2 cellular contexts compared by ENCODE assay signal in the genomic region with DNA sequence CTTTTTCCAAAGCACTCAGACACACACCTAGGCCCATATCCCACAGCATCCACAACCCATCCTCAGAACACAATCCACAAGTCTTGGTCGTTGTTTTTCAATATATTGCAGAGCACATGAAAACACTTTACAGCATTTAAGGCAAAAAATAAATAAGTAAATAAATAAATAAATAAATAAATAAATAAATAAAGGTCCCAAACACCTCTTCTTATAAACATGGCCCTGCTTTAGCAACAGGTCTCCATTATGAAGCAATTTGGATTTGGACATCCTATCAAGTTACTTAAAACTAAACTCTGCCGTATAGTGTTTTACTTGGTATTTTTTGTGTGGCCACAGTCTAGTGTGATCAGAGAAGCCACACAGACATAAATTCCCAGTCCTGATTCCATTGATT.
TF ChIP-seq lines count a peak whose summit lies in the region.

No MANE protein-coding gene starts in this region.

TF ChIP-seq in A549, 52 proteins besides CTCF, POLR2A, EP300 and RAD21:
- TF ChIP-seq, protein P1, sequence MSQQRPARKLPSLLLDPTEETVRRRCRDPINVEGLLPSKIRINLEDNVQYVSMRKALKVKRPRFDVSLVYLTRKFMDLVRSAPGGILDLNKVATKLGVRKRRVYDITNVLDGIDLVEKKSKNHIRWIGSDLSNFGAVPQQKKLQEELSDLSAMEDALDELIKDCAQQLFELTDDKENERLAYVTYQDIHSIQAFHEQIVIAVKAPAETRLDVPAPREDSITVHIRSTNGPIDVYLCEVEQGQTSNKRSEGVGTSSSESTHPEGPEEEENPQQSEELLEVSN (IDR thresholded peaks at IDR 0.05; ENCODE audit: borderline replicate concordance, low read depth), result no peak
- TF ChIP-seq, protein P2, sequence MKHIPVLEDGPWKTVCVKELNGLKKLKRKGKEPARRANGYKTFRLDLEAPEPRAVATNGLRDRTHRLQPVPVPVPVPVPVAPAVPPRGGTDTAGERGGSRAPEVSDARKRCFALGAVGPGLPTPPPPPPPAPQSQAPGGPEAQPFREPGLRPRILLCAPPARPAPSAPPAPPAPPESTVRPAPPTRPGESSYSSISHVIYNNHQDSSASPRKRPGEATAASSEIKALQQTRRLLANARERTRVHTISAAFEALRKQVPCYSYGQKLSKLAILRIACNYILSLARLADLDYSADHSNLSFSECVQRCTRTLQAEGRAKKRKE (CRISPR knock-in tag; IDR thresholded peaks at IDR 0.05; ENCODE audit: low read depth), result no peak
- peak; percentile 83 for TF ChIP-seq ZC3H11A (IDR thresholded peaks at IDR 0.05)

TF ChIP-seq in HEK293, 187 proteins besides CTCF, POLR2A, EP300 and RAD21 (continues in another document):
- TF ChIP-seq ZNF114 (tag by site-specific recombination; IDR thresholded peaks at IDR 0.05), result no peak
- TF ChIP-seq ZBTB17 (tag by site-specific recombination; IDR thresholded peaks at IDR 0.05), result no peak
- TF ChIP-seq ZNF558 (tag by site-specific recombination; IDR thresholded peaks at IDR 0.05), result peak; percentile 59; the same call in 1 of the 2 replicates
- TF ChIP-seq MEIS1 (CRISPR knock-in tag; IDR thresholded peaks at IDR 0.05; ENCODE audit: borderline replicate concordance), result no peak
- TF ChIP-seq, protein P3, sequence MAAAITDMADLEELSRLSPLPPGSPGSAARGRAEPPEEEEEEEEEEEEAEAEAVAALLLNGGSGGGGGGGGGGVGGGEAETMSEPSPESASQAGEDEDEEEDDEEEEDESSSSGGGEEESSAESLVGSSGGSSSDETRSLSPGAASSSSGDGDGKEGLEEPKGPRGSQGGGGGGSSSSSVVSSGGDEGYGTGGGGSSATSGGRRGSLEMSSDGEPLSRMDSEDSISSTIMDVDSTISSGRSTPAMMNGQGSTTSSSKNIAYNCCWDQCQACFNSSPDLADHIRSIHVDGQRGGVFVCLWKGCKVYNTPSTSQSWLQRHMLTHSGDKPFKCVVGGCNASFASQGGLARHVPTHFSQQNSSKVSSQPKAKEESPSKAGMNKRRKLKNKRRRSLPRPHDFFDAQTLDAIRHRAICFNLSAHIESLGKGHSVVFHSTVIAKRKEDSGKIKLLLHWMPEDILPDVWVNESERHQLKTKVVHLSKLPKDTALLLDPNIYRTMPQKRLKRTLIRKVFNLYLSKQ (tag by site-specific recombination; IDR thresholded peaks at IDR 0.05; ENCODE audit: borderline replicate concordance), result no peak
- peak; percentile 70 for TF ChIP-seq ZNF426 (tag by site-specific recombination; IDR thresholded peaks at IDR 0.05)
- peak; percentile 51; the same call in 1 of the 2 replicates for TF ChIP-seq ZNF433 (tag by site-specific recombination; IDR thresholded peaks at IDR 0.05; ENCODE audit: low read depth)
- no peak for TF ChIP-seq BCL11B (tag by site-specific recombination; IDR thresholded peaks at IDR 0.05; ENCODE audit: low read depth)
- peak; percentile 30; the same call in 1 of the 2 replicates for TF ChIP-seq ZNF560 (tag by site-specific recombination; IDR thresholded peaks at IDR 0.05; ENCODE audit: borderline replicate concordance)
- peak; percentile 45 for TF ChIP-seq ZNF510 (tag by site-specific recombination; IDR thresholded peaks at IDR 0.05; ENCODE audit: insufficient replicate concordance)
- no peak for TF ChIP-seq ZNF311 (tag by site-specific recombination; IDR thresholded peaks at IDR 0.05; ENCODE audit: borderline replicate concordance)
- no peak for TF ChIP-seq FEZF1 (tag by site-specific recombination; IDR thresholded peaks at IDR 0.05)
- TF ChIP-seq REPIN1 (tag by site-specific recombination; IDR thresholded peaks at IDR 0.05; ENCODE audit: low read depth), result no peak
- TF ChIP-seq OSR2 (tag by site-specific recombination; IDR thresholded peaks at IDR 0.05), result no peak
- peak; percentile 54 for TF ChIP-seq ZNF623 (tag by site-specific recombination; IDR thresholded peaks at IDR 0.05)
- no peak for TF ChIP-seq ZNF302 (tag by site-specific recombination; IDR thresholded peaks at IDR 0.05; ENCODE audit: low read depth)
- TF ChIP-seq ZNF404 (tag by site-specific recombination; IDR thresholded peaks at IDR 0.05), result 0 out of 2 replicates have a peak, but pooled peaks have one; percentile 46
- peak; percentile 61 for TF ChIP-seq ZNF555 (tag by site-specific recombination; conservative IDR thresholded peaks at IDR 0.05)
- TF ChIP-seq SP2 (tag by site-specific recombination; IDR thresholded peaks at IDR 0.05), result no peak
- TF ChIP-seq, protein P4, sequence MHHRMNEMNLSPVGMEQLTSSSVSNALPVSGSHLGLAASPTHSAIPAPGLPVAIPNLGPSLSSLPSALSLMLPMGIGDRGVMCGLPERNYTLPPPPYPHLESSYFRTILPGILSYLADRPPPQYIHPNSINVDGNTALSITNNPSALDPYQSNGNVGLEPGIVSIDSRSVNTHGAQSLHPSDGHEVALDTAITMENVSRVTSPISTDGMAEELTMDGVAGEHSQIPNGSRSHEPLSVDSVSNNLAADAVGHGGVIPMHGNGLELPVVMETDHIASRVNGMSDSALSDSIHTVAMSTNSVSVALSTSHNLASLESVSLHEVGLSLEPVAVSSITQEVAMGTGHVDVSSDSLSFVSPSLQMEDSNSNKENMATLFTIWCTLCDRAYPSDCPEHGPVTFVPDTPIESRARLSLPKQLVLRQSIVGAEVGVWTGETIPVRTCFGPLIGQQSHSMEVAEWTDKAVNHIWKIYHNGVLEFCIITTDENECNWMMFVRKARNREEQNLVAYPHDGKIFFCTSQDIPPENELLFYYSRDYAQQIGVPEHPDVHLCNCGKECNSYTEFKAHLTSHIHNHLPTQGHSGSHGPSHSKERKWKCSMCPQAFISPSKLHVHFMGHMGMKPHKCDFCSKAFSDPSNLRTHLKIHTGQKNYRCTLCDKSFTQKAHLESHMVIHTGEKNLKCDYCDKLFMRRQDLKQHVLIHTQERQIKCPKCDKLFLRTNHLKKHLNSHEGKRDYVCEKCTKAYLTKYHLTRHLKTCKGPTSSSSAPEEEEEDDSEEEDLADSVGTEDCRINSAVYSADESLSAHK (tag by site-specific recombination; IDR thresholded peaks at IDR 0.05), result no peak
- TF ChIP-seq ZNF248 (tag by site-specific recombination; IDR thresholded peaks at IDR 0.05), result no peak
- TF ChIP-seq ZNF791 (tag by site-specific recombination; IDR thresholded peaks at IDR 0.05), result peak; percentile 50; the same call in 1 of the 2 replicates
- TF ChIP-seq ZNF600 (tag by site-specific recombination; IDR thresholded peaks at IDR 0.05), result no peak
- no peak for TF ChIP-seq ZNF707 (tag by site-specific recombination; IDR thresholded peaks at IDR 0.05)
- peak; percentile 43; the same call in 1 of the 2 replicates for TF ChIP-seq ZBTB8A (tag by site-specific recombination; IDR thresholded peaks at IDR 0.05)
- peak; percentile 51; the same call in 1 of the 2 replicates for TF ChIP-seq ZXDB (tag by site-specific recombination; IDR thresholded peaks at IDR 0.05)
- no peak for TF ChIP-seq GLIS2 (tag by site-specific recombination; IDR thresholded peaks at IDR 0.05)
- TF ChIP-seq ZNF184 (tag by site-specific recombination; IDR thresholded peaks at IDR 0.05), result no peak
- TF ChIP-seq ZNF133 (tag by site-specific recombination; IDR thresholded peaks at IDR 0.05), result no peak
- TF ChIP-seq, protein P5, sequence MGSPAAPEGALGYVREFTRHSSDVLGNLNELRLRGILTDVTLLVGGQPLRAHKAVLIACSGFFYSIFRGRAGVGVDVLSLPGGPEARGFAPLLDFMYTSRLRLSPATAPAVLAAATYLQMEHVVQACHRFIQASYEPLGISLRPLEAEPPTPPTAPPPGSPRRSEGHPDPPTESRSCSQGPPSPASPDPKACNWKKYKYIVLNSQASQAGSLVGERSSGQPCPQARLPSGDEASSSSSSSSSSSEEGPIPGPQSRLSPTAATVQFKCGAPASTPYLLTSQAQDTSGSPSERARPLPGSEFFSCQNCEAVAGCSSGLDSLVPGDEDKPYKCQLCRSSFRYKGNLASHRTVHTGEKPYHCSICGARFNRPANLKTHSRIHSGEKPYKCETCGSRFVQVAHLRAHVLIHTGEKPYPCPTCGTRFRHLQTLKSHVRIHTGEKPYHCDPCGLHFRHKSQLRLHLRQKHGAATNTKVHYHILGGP (tag by site-specific recombination; IDR thresholded peaks at IDR 0.05), result no peak
- TF ChIP-seq ZNF624 (tag by site-specific recombination; IDR thresholded peaks at IDR 0.05), result no peak
- TF ChIP-seq ZNF548 (tag by site-specific recombination; IDR thresholded peaks at IDR 0.05), result no peak
- no peak for TF ChIP-seq ZNF146 (tag by site-specific recombination; IDR thresholded peaks at IDR 0.05)
- TF ChIP-seq SP3 (tag by site-specific recombination; IDR thresholded peaks at IDR 0.05), result no peak
- no peak for TF ChIP-seq ZNF350 (tag by site-specific recombination; IDR thresholded peaks at IDR 0.05)
- no peak for TF ChIP-seq OVOL3 (tag by site-specific recombination; IDR thresholded peaks at IDR 0.05)
- TF ChIP-seq SCRT2 (tag by site-specific recombination; IDR thresholded peaks at IDR 0.05), result peak; percentile 58
- no peak for TF ChIP-seq ZFP3 (tag by site-specific recombination; IDR thresholded peaks at IDR 0.05; ENCODE audit: low read depth)
- TF ChIP-seq SALL2 (tag by site-specific recombination; IDR thresholded peaks at IDR 0.05; ENCODE audit: borderline replicate concordance), result no peak
- TF ChIP-seq ZNF2 (tag by site-specific recombination; IDR thresholded peaks at IDR 0.05), result no peak
- no peak for TF ChIP-seq KLF8 (tag by site-specific recombination; IDR thresholded peaks at IDR 0.05)
- TF ChIP-seq, protein P6, sequence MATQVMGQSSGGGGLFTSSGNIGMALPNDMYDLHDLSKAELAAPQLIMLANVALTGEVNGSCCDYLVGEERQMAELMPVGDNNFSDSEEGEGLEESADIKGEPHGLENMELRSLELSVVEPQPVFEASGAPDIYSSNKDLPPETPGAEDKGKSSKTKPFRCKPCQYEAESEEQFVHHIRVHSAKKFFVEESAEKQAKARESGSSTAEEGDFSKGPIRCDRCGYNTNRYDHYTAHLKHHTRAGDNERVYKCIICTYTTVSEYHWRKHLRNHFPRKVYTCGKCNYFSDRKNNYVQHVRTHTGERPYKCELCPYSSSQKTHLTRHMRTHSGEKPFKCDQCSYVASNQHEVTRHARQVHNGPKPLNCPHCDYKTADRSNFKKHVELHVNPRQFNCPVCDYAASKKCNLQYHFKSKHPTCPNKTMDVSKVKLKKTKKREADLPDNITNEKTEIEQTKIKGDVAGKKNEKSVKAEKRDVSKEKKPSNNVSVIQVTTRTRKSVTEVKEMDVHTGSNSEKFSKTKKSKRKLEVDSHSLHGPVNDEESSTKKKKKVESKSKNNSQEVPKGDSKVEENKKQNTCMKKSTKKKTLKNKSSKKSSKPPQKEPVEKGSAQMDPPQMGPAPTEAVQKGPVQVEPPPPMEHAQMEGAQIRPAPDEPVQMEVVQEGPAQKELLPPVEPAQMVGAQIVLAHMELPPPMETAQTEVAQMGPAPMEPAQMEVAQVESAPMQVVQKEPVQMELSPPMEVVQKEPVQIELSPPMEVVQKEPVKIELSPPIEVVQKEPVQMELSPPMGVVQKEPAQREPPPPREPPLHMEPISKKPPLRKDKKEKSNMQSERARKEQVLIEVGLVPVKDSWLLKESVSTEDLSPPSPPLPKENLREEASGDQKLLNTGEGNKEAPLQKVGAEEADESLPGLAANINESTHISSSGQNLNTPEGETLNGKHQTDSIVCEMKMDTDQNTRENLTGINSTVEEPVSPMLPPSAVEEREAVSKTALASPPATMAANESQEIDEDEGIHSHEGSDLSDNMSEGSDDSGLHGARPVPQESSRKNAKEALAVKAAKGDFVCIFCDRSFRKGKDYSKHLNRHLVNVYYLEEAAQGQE (tag by site-specific recombination; IDR thresholded peaks at IDR 0.05), result peak; percentile 64
- TF ChIP-seq ZNF596 (tag by site-specific recombination; IDR thresholded peaks at IDR 0.05), result no peak
- TF ChIP-seq, protein P7, sequence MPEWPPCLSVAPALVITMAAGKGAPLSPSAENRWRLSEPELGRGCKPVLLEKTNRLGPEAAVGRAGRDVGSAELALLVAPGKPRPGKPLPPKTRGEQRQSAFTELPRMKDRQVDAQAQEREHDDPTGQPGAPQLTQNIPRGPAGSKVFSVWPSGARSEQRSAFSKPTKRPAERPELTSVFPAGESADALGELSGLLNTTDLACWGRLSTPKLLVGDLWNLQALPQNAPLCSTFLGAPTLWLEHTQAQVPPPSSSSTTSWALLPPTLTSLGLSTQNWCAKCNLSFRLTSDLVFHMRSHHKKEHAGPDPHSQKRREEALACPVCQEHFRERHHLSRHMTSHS (tag by site-specific recombination; IDR thresholded peaks at IDR 0.05), result no peak
- TF ChIP-seq, protein P8, sequence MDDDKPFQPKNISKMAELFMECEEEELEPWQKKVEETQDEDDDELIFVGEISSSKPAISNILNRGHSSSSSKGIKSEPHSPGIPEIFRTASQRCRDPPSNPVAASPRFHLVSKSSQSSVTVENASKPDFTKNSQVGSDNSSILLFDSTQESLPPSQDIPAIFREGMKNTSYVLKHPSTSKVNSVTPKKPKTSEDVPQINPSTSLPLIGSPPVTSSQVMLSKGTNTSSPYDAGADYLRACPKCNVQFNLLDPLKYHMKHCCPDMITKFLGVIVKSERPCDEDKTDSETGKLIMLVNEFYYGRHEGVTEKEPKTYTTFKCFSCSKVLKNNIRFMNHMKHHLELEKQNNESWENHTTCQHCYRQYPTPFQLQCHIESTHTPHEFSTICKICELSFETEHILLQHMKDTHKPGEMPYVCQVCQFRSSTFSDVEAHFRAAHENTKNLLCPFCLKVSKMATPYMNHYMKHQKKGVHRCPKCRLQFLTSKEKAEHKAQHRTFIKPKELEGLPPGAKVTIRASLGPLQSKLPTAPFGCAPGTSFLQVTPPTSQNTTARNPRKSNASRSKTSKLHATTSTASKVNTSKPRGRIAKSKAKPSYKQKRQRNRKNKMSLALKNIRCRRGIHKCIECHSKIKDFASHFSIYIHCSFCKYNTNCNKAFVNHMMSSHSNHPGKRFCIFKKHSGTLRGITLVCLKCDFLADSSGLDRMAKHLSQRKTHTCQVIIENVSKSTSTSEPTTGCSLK (tag by site-specific recombination; IDR thresholded peaks at IDR 0.05), result no peak
- no peak for TF ChIP-seq HOXA7 (CRISPR knock-in tag; IDR thresholded peaks at IDR 0.05; ENCODE audit: borderline replicate concordance)
- TF ChIP-seq SCRT1 (tag by site-specific recombination; IDR thresholded peaks at IDR 0.05; ENCODE audit: borderline replicate concordance), result no peak
- TF ChIP-seq TCF7L2 (IDR thresholded peaks at IDR 0.05; ENCODE audit: borderline replicate concordance, low read depth, low read length), result no peak
- TF ChIP-seq ZNF423 (tag by site-specific recombination; IDR thresholded peaks at IDR 0.05), result no peak
- no peak for TF ChIP-seq ZNF175 (tag by site-specific recombination; IDR thresholded peaks at IDR 0.05)
- no peak for TF ChIP-seq ZFP37 (tag by site-specific recombination; IDR thresholded peaks at IDR 0.05)
- TF ChIP-seq ZNF777 (tag by site-specific recombination; IDR thresholded peaks at IDR 0.05; ENCODE audit: borderline replicate concordance), result no peak
